Comparison of ENCODE assay signal across 9 cellular contexts in the genomic region with DNA sequence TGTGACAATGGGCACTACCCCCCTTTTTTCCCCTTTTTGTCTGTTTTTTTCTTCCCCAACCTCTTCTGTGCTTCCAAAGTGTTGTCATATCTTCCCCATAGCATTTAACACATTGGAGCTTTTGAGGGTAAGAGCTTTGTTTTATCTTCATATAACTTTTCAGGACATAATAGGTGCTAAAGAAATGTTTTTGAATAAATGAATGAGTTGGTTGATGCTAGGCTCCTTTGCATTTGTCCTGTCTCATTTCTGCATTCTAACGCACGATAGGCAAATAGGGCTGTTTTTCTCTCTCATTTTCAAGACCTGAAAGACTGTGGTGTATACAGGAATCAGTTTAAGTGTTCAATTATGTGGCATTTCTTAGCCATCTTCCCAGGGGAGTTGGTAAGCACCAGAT. TPM values are rescaled to one million over a fixed set of nuclear protein-coding genes. Genes with fewer than 3 reads are reported as not detected.
A peak's percentile ranks its signal among the peaks of the same experiment; 100 is the strongest.
DNase-seq lines count a peak whose midpoint lies in the region; ATAC-seq and TF ChIP-seq lines count a peak whose summit lies in the region.
"Had no signal": no experiment of that assay in that cellular context is flagged by ENCODE, and none has a peak within 500 bp of the region (broad histone marks: within the 10 kb centered on the region; RNA-seq: fewer than 3 reads in every experiment).

No MANE protein-coding gene starts in this region.

- intact Hi-C loops in Right ventricle myocardium superior (cut with DNase I) = no loop called here

- POLR2A ChIA-PET in AG04450 (lab: Yijun Ruan, JAX) (interaction anchor here (0.9 kb wide), 1 partner anchor 108 kb away, joined by 4 read pairs; no protein-coding TSS in a partner anchor), HEK293 (lab: Yijun Ruan, JAX) (interaction anchor here (1.2 to 2.1 kb wide), 4 partner anchors 10 to 79 kb away, joined by 4 to 8 read pairs (median 6); a partner anchor contains a TSS)

- H3K4me1 Mint-ChIP-seq in activated naive CD8-positive, alpha-beta T cell (ENCODE audit: low read depth) = peaks cover 69% of the 10 kb centered on the region
- H3K4me1 Mint-ChIP-seq in mesothelial cell of epicardium = peaks cover 47% of the 10 kb centered on the region

- no peak for TF ChIP-seq CTCF in AG04450 (IDR thresholded peaks at IDR 0.05; ENCODE audit: low read depth, low read length)
- TF ChIP-seq CTCF in HEK293 (tag by site-specific recombination; IDR thresholded peaks at IDR 0.05) = no peak
- TF ChIP-seq CTCF in mesothelial cell of epicardium (IDR thresholded peaks at IDR 0.05; ENCODE audit: unreplicated experiment) = no peak

- H3K27me3 ChIP-seq in AG04450 (ENCODE audit: control insufficient read depth, insufficient read depth, low read length) = no peaks in the 10 kb centered on the region
- H3K27me3 ChIP-seq: tibial nerve had no signal

- no peaks in the 10 kb centered on the region for H3K36me3 Mint-ChIP-seq in activated naive CD8-positive, alpha-beta T cell
- peaks cover 4% of the 10 kb centered on the region for H3K36me3 Mint-ChIP-seq in mesothelial cell of epicardium

- peaks cover 0 to 22% of the 10 kb centered on the region in 2 experiments; a peak in 2 of 3 replicates for H3K36me3 ChIP-seq in HEK293 (ENCODE audit: control insufficient read depth in 2 of 2, insufficient read depth in 1 of 2, low read length in 2 of 2)

- CTCF ChIA-PET in AG04450 (lab: Charles Lee) (interaction anchor here (0.6 to 3.4 kb wide), 8 partner anchors 8 to 732 kb away, joined by 3 to 14 read pairs (median 8); no protein-coding TSS in a partner anchor), HEK293 (lab: Yijun Ruan, JAX) (interaction anchor here (0.5 to 3.2 kb wide), 8 partner anchors 8 to 302 kb away, joined by 3 to 20 read pairs (median 4); no protein-coding TSS in a partner anchor)

- DNase-seq in AG04450 (ENCODE audit: low read depth, low spot score) (no peak), mesothelial cell of epicardium (ENCODE audit: low spot score in 2 of 2, unreplicated experiment in 2 of 2) (no peak), NCI-H2107 (lab: John Stamatoyannopoulos, UW) (no peak), NCI-H774 (lab: John Stamatoyannopoulos, UW) (no peak), Right ventricle myocardium superior (no peak)
- no peak for DNase-seq in central memory CD4-positive, alpha-beta T cell

- H3K9me3 Mint-ChIP-seq in activated naive CD8-positive, alpha-beta T cell (ENCODE audit: low read depth) = no peaks in the 10 kb centered on the region
- H3K9me3 Mint-ChIP-seq in mesothelial cell of epicardium = no peaks in the 10 kb centered on the region

- H3K27me3 Mint-ChIP-seq in activated naive CD8-positive, alpha-beta T cell = no peaks in the 10 kb centered on the region
- H3K27me3 Mint-ChIP-seq in mesothelial cell of epicardium (ENCODE audit: low read depth) = no peaks in the 10 kb centered on the region

- peak overlapping the region; percentile 96 for H3K4me3 Mint-ChIP-seq in activated naive CD8-positive, alpha-beta T cell
- peak overlapping the region; percentile 87 for H3K4me3 Mint-ChIP-seq in mesothelial cell of epicardium

- H3K9me3 ChIP-seq in AG04450 (ENCODE audit: control insufficient read depth, insufficient read depth, low read length) = no peaks in the 10 kb centered on the region
- no peaks in the 10 kb centered on the region for H3K9me3 ChIP-seq in HEK293 (ENCODE audit: control insufficient read depth, insufficient read depth, low read depth, low read length)
- H3K9me3 ChIP-seq: tibial nerve had no signal

- peak overlapping the region; percentile 92 for H3K27ac Mint-ChIP-seq in activated naive CD8-positive, alpha-beta T cell
- H3K27ac Mint-ChIP-seq in mesothelial cell of epicardium = peak overlapping the region; percentile 95

- H3K4me3 ChIP-seq in AG04450 (ENCODE audit: low read depth, low read length) = no peak overlapping the region; the same call in 1 of the 2 replicates
- H3K4me3 ChIP-seq in HEK293 (ENCODE audit: low read depth, low read length) = no peak overlapping the region

- no peak for ATAC-seq in Right ventricle myocardium superior (ENCODE audit: poor library complexity)

- peaks cover 8% of the 10 kb centered on the region; the same call in 1 of the 2 replicates for H3K4me1 ChIP-seq in HEK293 (ENCODE audit: control insufficient read depth, insufficient read depth, low read length)

- H3K27ac ChIP-seq in AG04450 (ENCODE audit: low read depth, low read length) (peak overlapping the region; percentile 52), HEK293 (ENCODE audit: extremely low read depth, low read depth, low read length) (peak overlapping the region; percentile 56; the same call in 1 of the 2 replicates)

TF ChIP-seq in HEK293, 187 proteins besides CTCF, POLR2A, EP300 and RAD21:
- peak; percentile 48; the same call in 1 of the 2 replicates for TF ChIP-seq ZNF664 (tag by site-specific recombination; IDR thresholded peaks at IDR 0.05)
- TF ChIP-seq ZNF529 (tag by site-specific recombination; IDR thresholded peaks at IDR 0.05; ENCODE audit: insufficient replicate concordance) = no peak
- no peak for TF ChIP-seq ZSCAN23 (tag by site-specific recombination; IDR thresholded peaks at IDR 0.05)
- no peak for TF ChIP-seq KLF16 (tag by site-specific recombination; IDR thresholded peaks at IDR 0.05)

RNA-seq across cellular contexts. Expression of a gene that starts 0.8 kb away (rescaled TPM):
- 47.2 and 49.2 TPM in 2 replicates for polyA plus RNA-seq in AG04450 (2011; rRNA removed)
- 30.1 and 39.0 TPM in 2 replicates for polyA minus RNA-seq in AG04450 (2011; rRNA and poly(A)+ RNA removed)
- total RNA-seq in mesothelial cell of epicardium = 53.6 to 58.9 TPM (median 57.3 TPM) in 3 replicates
- total RNA-seq in Right ventricle myocardium superior = 20.0 TPM

RNA-seq across cellular contexts. Expression of a gene that starts 4.3 kb away (rescaled TPM):
- 29.1 and 35.7 TPM in 2 replicates for polyA plus RNA-seq in AG04450 (2011; rRNA removed)
- 9.1 and 9.9 TPM in 2 replicates for polyA minus RNA-seq in AG04450 (2011; rRNA and poly(A)+ RNA removed)
- total RNA-seq in mesothelial cell of epicardium = 15.2 to 16.5 TPM (median 15.4 TPM) in 3 replicates
- total RNA-seq in Right ventricle myocardium superior = 14.7 TPM
